Comparison of ENCODE assay signal across 30 cellular contexts in the genomic region with DNA sequence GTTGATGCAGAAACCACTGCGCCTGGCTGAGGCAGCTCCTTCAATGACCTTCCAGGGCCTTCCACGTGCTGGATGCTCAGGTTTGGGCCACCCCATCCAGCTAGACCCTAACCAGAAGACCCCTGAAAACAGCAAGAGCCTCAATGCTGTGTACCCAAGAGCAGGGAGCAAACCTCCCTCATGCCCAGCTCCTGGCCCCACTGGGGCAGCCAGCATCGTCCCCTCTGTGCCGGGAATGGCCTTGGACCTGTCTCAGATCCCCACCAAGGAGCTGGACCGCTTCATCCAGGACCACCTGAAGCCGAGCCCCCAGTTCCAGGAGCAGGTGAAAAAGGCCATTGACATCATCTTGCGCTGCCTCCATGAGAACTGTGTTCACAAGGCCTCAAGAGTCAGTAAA.
"Had no signal": no experiment of that assay in that cellular context is flagged by ENCODE, and none has a peak within 500 bp of the region (broad histone marks: within the 10 kb centered on the region; RNA-seq: fewer than 3 reads in every experiment).

No MANE protein-coding gene starts in this region.

- ATAC-seq: activated CD4-positive, alpha-beta T cell treated with anti-CD3 and anti-CD28 coated beads for 36 hours; activated CD8-positive, alpha-beta memory T cell treated with anti-CD3 and anti-CD28 coated beads, Interleukin-2, amount 10 ng/mL, durations not matched to agents 7 days and 5 days; activated CD8-positive, alpha-beta T cell treated with anti-CD3 and anti-CD28 coated beads, Interleukin-2, amount 10 ng/mL, durations not matched to agents 7 days and 5 days; activated T-cell treated with anti-CD3 and anti-CD28 coated beads, Interleukin-2, amount 50 U/mL, for 72 hours; activated T-helper 17 cell treated with anti-CD3 and anti-CD28 coated beads, Interleukin-2, amount 50 U/mL, for 72 hours; foreskin keratinocyte; gastrocnemius medialis had no signal

- H3K4me1 Mint-ChIP-seq: activated CD4-positive, alpha-beta T cell treated with anti-CD3 and anti-CD28 coated beads for 36 hours; activated T-helper 17 cell treated with anti-CD3 and anti-CD28 coated beads, Interleukin-2, amount 50 U/mL, for 72 hours had no signal

- H3K27me3 ChIP-seq: brain microvascular endothelial cell, esophagus muscularis mucosa, foreskin keratinocyte, gastrocnemius medialis had no signal

- H3K4me1 ChIP-seq: esophagus muscularis mucosa, foreskin keratinocyte, gastrocnemius medialis had no signal

- DNase-seq: activated CD4-positive, alpha-beta memory T cell treated with anti-CD3 and anti-CD28 coated beads for 36 hours; activated CD4-positive, alpha-beta T cell treated with anti-CD3 and anti-CD28 coated beads for 36 hours; activated CD4-positive, alpha-beta T cell treated with anti-CD3 and anti-CD28 coated beads, Interleukin-2, amount 10 ng/mL, durations not matched to agents 24 days and 14 days; activated CD4-positive, CD25-positive, alpha-beta regulatory T cell; activated CD4-positive, CD25-positive, alpha-beta regulatory T cell treated with anti-CD3 and anti-CD28 coated beads, Interleukin-2, amount 50 U/mL, for 72 hours; activated CD8-positive, alpha-beta memory T cell treated with anti-CD3 and anti-CD28 coated beads, Interleukin-2, amount 50 U/mL, for 48 hours; activated CD8-positive, alpha-beta T cell treated with anti-CD3 and anti-CD28 coated beads, Interleukin-2, amount 10 ng/mL, durations not matched to agents 7 days and 5 days; activated effector memory CD4-positive, alpha-beta T cell treated with Interleukin-2 at 50 U/mL for 16 hours; activated gamma-delta T cell treated with Interleukin-2 at 50 U/mL for 16 hours; activated naive CD4-positive, alpha-beta T cell treated with anti-CD3 and anti-CD28 coated beads, Interleukin-2, amount 50 U/mL, for 16 hours; activated naive CD4-positive, alpha-beta T cell treated with Interleukin-2 at 50 U/mL for 16 hours; activated T-cell treated with anti-CD3 and anti-CD28 coated beads for 4 hours; activated T-cell treated with anti-CD3 and anti-CD28 coated beads, Interleukin-2, amount 50 U/mL, for 24 hours; activated T-cell treated with anti-CD3 and anti-CD28 coated beads, Interleukin-2, amount 50 U/mL, for 72 hours; amniotic stem cell; anterior cingulate cortex; brain microvascular endothelial cell; effector memory CD4-positive, alpha-beta T cell; erythroblast; foreskin keratinocyte; gastrocnemius medialis; T-helper 1 cell; T-helper 2 cell had no signal

- FAIRE-seq: astrocyte, bronchial epithelial cell had no signal

- H3K27me3 Mint-ChIP-seq: activated CD4-positive, alpha-beta memory T cell treated with anti-CD3 and anti-CD28 coated beads for 36 hours; activated CD4-positive, alpha-beta T cell treated with anti-CD3 and anti-CD28 coated beads for 36 hours; activated CD4-positive, alpha-beta T cell treated with anti-CD3 and anti-CD28 coated beads, Interleukin-2, amount 10 ng/mL, durations not matched to agents 24 days and 14 days; activated CD8-positive, alpha-beta memory T cell treated with anti-CD3 and anti-CD28 coated beads, Interleukin-2, amount 10 ng/mL, durations not matched to agents 7 days and 5 days; activated naive CD8-positive, alpha-beta T cell; activated T-cell treated with anti-CD3 and anti-CD28 coated beads, Interleukin-2, amount 50 U/mL, for 24 hours; activated T-helper 17 cell treated with anti-CD3 and anti-CD28 coated beads, Interleukin-2, amount 50 U/mL, for 72 hours; central memory CD8-positive, alpha-beta T cell had no signal

- H3K4me3 ChIP-seq: esophagus muscularis mucosa, gastrocnemius medialis had no signal

- H3K4me3 Mint-ChIP-seq: activated CD4-positive, alpha-beta memory T cell treated with anti-CD3 and anti-CD28 coated beads for 36 hours; activated CD4-positive, alpha-beta T cell treated with anti-CD3 and anti-CD28 coated beads for 36 hours; activated CD4-positive, alpha-beta T cell treated with anti-CD3 and anti-CD28 coated beads, Interleukin-2, amount 10 ng/mL, durations not matched to agents 24 days and 14 days; activated CD8-positive, alpha-beta memory T cell treated with anti-CD3 and anti-CD28 coated beads, Interleukin-2, amount 10 ng/mL, durations not matched to agents 7 days and 5 days; activated CD8-positive, alpha-beta T cell treated with anti-CD3 and anti-CD28 coated beads, Interleukin-2, amount 10 ng/mL, durations not matched to agents 7 days and 5 days; activated naive CD8-positive, alpha-beta T cell; activated T-cell treated with anti-CD3 and anti-CD28 coated beads, Interleukin-2, amount 50 U/mL, for 24 hours; activated T-cell treated with anti-CD3 and anti-CD28 coated beads, Interleukin-2, amount 50 U/mL, for 72 hours; activated T-helper 17 cell treated with anti-CD3 and anti-CD28 coated beads, Interleukin-2, amount 50 U/mL, for 72 hours; central memory CD8-positive, alpha-beta T cell had no signal

- H3K9me3 Mint-ChIP-seq: activated T-cell treated with anti-CD3 and anti-CD28 coated beads, Interleukin-2, amount 50 U/mL, for 72 hours; activated T-helper 17 cell treated with anti-CD3 and anti-CD28 coated beads, Interleukin-2, amount 50 U/mL, for 72 hours had no signal

- H3K27ac Mint-ChIP-seq: activated CD4-positive, alpha-beta memory T cell treated with anti-CD3 and anti-CD28 coated beads for 36 hours; activated CD4-positive, alpha-beta T cell treated with anti-CD3 and anti-CD28 coated beads for 36 hours; activated CD4-positive, alpha-beta T cell treated with anti-CD3 and anti-CD28 coated beads, Interleukin-2, amount 10 ng/mL, durations not matched to agents 24 days and 14 days; activated CD8-positive, alpha-beta memory T cell treated with anti-CD3 and anti-CD28 coated beads, Interleukin-2, amount 10 ng/mL, durations not matched to agents 7 days and 5 days; activated CD8-positive, alpha-beta T cell treated with anti-CD3 and anti-CD28 coated beads, Interleukin-2, amount 10 ng/mL, durations not matched to agents 7 days and 5 days; activated naive CD8-positive, alpha-beta T cell; activated T-cell treated with anti-CD3 and anti-CD28 coated beads, Interleukin-2, amount 50 U/mL, for 24 hours; activated T-cell treated with anti-CD3 and anti-CD28 coated beads, Interleukin-2, amount 50 U/mL, for 72 hours had no signal

- H3K36me3 ChIP-seq: brain microvascular endothelial cell, gastrocnemius medialis had no signal

- H3K27ac ChIP-seq: brain microvascular endothelial cell, esophagus muscularis mucosa, foreskin keratinocyte, gastrocnemius medialis had no signal
